In the genomic region with DNA sequence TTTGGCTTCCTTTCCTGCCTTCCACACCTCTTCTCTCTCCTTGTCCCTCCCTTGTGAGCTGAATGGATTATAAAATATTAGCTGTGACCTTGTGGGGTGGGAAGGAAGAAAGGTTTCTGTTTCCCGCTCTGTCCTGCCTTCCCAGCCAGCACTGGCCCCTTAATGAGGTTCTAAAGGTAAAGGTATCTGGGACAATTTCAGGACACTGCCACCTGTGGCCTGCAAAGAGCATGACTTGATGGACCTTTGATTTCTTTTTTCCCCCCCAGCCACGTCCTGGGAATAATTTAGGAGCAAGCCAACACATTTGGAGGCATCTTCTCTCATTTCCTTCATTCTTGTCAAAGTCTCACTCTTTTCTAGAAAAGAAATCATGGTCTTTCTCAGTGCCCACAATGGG, we compare ENCODE assay signal across 21 cellular contexts.
A peak's percentile ranks its signal among the peaks of the same experiment; 100 is the strongest.
DNase-seq lines count a peak whose midpoint lies in the region; ATAC-seq and TF ChIP-seq lines count a peak whose summit lies in the region.
"Had no signal": no experiment of that assay in that cellular context is flagged by ENCODE, and none has a peak within 500 bp of the region (broad histone marks: within the 10 kb centered on the region; RNA-seq: fewer than 3 reads in every experiment).

No MANE protein-coding gene starts in this region.

- no peaks in the 10 kb centered on the region for H3K9me3 ChIP-seq in GM23248 (ENCODE audit: low read depth)
- H3K9me3 ChIP-seq: adrenal gland, ovary, uterus had no signal

- H3F3A ChIP-seq in GM23248 (ENCODE audit: insufficient read depth) = no peaks in the 10 kb centered on the region

- H3K4me3 Mint-ChIP-seq in activated T-cell treated with anti-CD3 and anti-CD28 coated beads, Interleukin-2, amount 50 U/mL, for 72 hours = peak overlapping the region in 1 of 2 donors; percentile 30
- no peak overlapping the region for H3K4me3 Mint-ChIP-seq in activated T-cell treated with anti-CD3 and anti-CD28 coated beads, Interleukin-2, amount 50 U/mL, for 24 hours
- H3K4me3 Mint-ChIP-seq in type B pancreatic cell = no peak overlapping the region
- H3K4me3 Mint-ChIP-seq: activated T-helper 1 cell treated with anti-CD3 and anti-CD28 coated beads, Interleukin-12 subunit alpha, Interleukin-12 subunit beta, Interleukin-2, Interleukin-4 antibody, amounts not matched to agents 30 ng/mL and 10 ng/mL and 1 ng/mL, durations not matched to agents 14 hours and 24 hours and 36 hours; stimulated activated naive CD8-positive, alpha-beta T cell treated with anti-CD3 and anti-CD28 coated beads, Interleukin-15, Interleukin-2, amounts not matched to agents 100 ng/mL and 50 ng/mL, for 24 hours had no signal

- H3K9me3 Mint-ChIP-seq in activated T-cell treated with anti-CD3 and anti-CD28 coated beads, Interleukin-2, amount 50 U/mL, for 72 hours = peaks cover 4 to 6% of the 10 kb centered on the region in 2 donors
- H3K9me3 Mint-ChIP-seq in activated T-cell treated with anti-CD3 and anti-CD28 coated beads, Interleukin-2, amount 50 U/mL, for 24 hours = no peaks in the 10 kb centered on the region
- peaks cover 7% of the 10 kb centered on the region for H3K9me3 Mint-ChIP-seq in type B pancreatic cell
- H3K9me3 Mint-ChIP-seq: activated T-helper 1 cell treated with anti-CD3 and anti-CD28 coated beads, Interleukin-12 subunit alpha, Interleukin-12 subunit beta, Interleukin-2, Interleukin-4 antibody, amounts not matched to agents 30 ng/mL and 10 ng/mL and 1 ng/mL, durations not matched to agents 14 hours and 24 hours and 36 hours; stimulated activated naive CD8-positive, alpha-beta T cell treated with anti-CD3 and anti-CD28 coated beads, Interleukin-15, Interleukin-2, amounts not matched to agents 100 ng/mL and 50 ng/mL, for 24 hours had no signal

- no peaks in the 10 kb centered on the region for H3K36me3 ChIP-seq in GM23248 (ENCODE audit: low read depth)
- H3K36me3 ChIP-seq: adrenal gland, ovary, uterus had no signal

- no peaks in the 10 kb centered on the region for H3K79me2 ChIP-seq in GM23248 (ENCODE audit: insufficient read depth)

- DNase-seq in activated T-cell treated with anti-CD3 and anti-CD28 coated beads, Interleukin-2, amount 50 U/mL, for 72 hours = no peak
- no peak for DNase-seq in activated T-cell treated with anti-CD3 and anti-CD28 coated beads, Interleukin-2, amount 50 U/mL, for 24 hours
- DNase-seq in cardiac fibroblast (ENCODE audit: low read depth in 2 of 2) (no peak), type B pancreatic cell (ENCODE audit: extremely low spot score, unreplicated experiment) (no peak), GM23248 (no peak), ecto neural progenitor cell (ENCODE audit: low spot score) (no peak)
- DNase-seq: ACHN; activated CD4-positive, alpha-beta T cell treated with anti-CD3 and anti-CD28 coated beads for 4 hours; erythroblast; Karpas-422; left cardiac atrium; NCI-H1417 treated with DMSO at 0.1 percent for 48 hours; NCI-H2227 treated with DMSO at 0.1 percent for 48 hours; ovary; SIG-M5; uterus had no signal

- ATAC-seq in activated T-cell treated with anti-CD3 and anti-CD28 coated beads, Interleukin-2, amount 50 U/mL, for 72 hours (replicated peaks in 1 of 2) = no peak
- no peak for ATAC-seq in HG02759 (IDR thresholded peaks at IDR 0.05; ENCODE audit: unreplicated experiment)
- ATAC-seq: left cardiac atrium had no signal

- WGBS in GM23248 (ENCODE audit: low coverage in 1 of 2, low lambda C conversion rate in 2 of 2, missing lambda C conversion rate in 2 of 2), 2 experiments = 95 to 97% methylated on average over 2 of the region's 2 CpGs

- no peaks in the 10 kb centered on the region for H3K27me3 Mint-ChIP-seq in activated T-cell treated with anti-CD3 and anti-CD28 coated beads, Interleukin-2, amount 50 U/mL, for 72 hours (ENCODE audit: low read depth)
- H3K27me3 Mint-ChIP-seq in activated T-cell treated with anti-CD3 and anti-CD28 coated beads, Interleukin-2, amount 50 U/mL, for 24 hours = no peaks in the 10 kb centered on the region
- no peaks in the 10 kb centered on the region for H3K27me3 Mint-ChIP-seq in type B pancreatic cell
- H3K27me3 Mint-ChIP-seq: stimulated activated naive CD8-positive, alpha-beta T cell treated with anti-CD3 and anti-CD28 coated beads, Interleukin-15, Interleukin-2, amounts not matched to agents 100 ng/mL and 50 ng/mL, for 24 hours had no signal

- peaks cover 2 to 10% of the 10 kb centered on the region in 2 donors for H3K36me3 Mint-ChIP-seq in activated T-cell treated with anti-CD3 and anti-CD28 coated beads, Interleukin-2, amount 50 U/mL, for 72 hours (ENCODE audit: insufficient read depth in 2 of 2)
- no peaks in the 10 kb centered on the region for H3K36me3 Mint-ChIP-seq in activated T-cell treated with anti-CD3 and anti-CD28 coated beads, Interleukin-2, amount 50 U/mL, for 24 hours (ENCODE audit: low read depth)
- peaks cover 11% of the 10 kb centered on the region for H3K36me3 Mint-ChIP-seq in type B pancreatic cell

- no peaks in the 10 kb centered on the region for H3K4me1 ChIP-seq in GM23248 (ENCODE audit: insufficient read depth)
- H3K4me1 ChIP-seq: adrenal gland, uterus had no signal

- no peak overlapping the region for H3K9ac ChIP-seq in GM23248

- H4K20me1 ChIP-seq in GM23248 (ENCODE audit: insufficient read depth) = no peaks in the 10 kb centered on the region

- H3K9me2 ChIP-seq in GM23248 (ENCODE audit: insufficient read depth) = no peaks in the 10 kb centered on the region

- H3K4me2 ChIP-seq in GM23248 (ENCODE audit: unreplicated experiment) = no peak overlapping the region

- peaks cover 38% of the 10 kb centered on the region for H3K4me1 Mint-ChIP-seq in activated T-cell treated with anti-CD3 and anti-CD28 coated beads, Interleukin-2, amount 50 U/mL, for 72 hours (ENCODE audit: low read depth)
- peaks cover 17% of the 10 kb centered on the region for H3K4me1 Mint-ChIP-seq in activated T-cell treated with anti-CD3 and anti-CD28 coated beads, Interleukin-2, amount 50 U/mL, for 24 hours (ENCODE audit: low read depth)
- peaks cover 5% of the 10 kb centered on the region for H3K4me1 Mint-ChIP-seq in type B pancreatic cell (ENCODE audit: unreplicated experiment)

- TF ChIP-seq CTCF in cardiac fibroblast (IDR thresholded peaks at IDR 0.05; ENCODE audit: low read depth, low read length) (peak; percentile 12), type B pancreatic cell (conservative IDR thresholded peaks at IDR 0.05) (peak; percentile 13)

- H3K4me3 ChIP-seq in cardiac fibroblast (replicated peaks in 1 of 2; ENCODE audit: low read depth in 2 of 2, low read length in 2 of 2) (no peak overlapping the region), GM23248 (no peak overlapping the region)
- H3K4me3 ChIP-seq: adrenal gland, ovary, uterus had no signal

- H2AFZ ChIP-seq in GM23248 = no peak overlapping the region

- peak overlapping the region; percentile 89 for H3K27ac Mint-ChIP-seq in activated T-cell treated with anti-CD3 and anti-CD28 coated beads, Interleukin-2, amount 50 U/mL, for 72 hours
- H3K27ac Mint-ChIP-seq in activated T-cell treated with anti-CD3 and anti-CD28 coated beads, Interleukin-2, amount 50 U/mL, for 24 hours = no peak overlapping the region
- H3K27ac Mint-ChIP-seq in type B pancreatic cell = no peak overlapping the region
- H3K27ac Mint-ChIP-seq: activated T-helper 1 cell treated with anti-CD3 and anti-CD28 coated beads, Interleukin-12 subunit alpha, Interleukin-12 subunit beta, Interleukin-2, Interleukin-4 antibody, amounts not matched to agents 30 ng/mL and 10 ng/mL and 1 ng/mL, durations not matched to agents 14 hours and 24 hours and 36 hours; stimulated activated naive CD8-positive, alpha-beta T cell treated with anti-CD3 and anti-CD28 coated beads, Interleukin-15, Interleukin-2, amounts not matched to agents 100 ng/mL and 50 ng/mL, for 24 hours had no signal

- no peaks in the 10 kb centered on the region for H3K27me3 ChIP-seq in layer of hippocampus (ENCODE audit: control insufficient read depth, insufficient read depth, low read length)
- no peaks in the 10 kb centered on the region for H3K27me3 ChIP-seq in GM23248 (replicated peaks; ENCODE audit: insufficient read depth)
- H3K27me3 ChIP-seq: adrenal gland, ovary, uterus had no signal

- H3K27ac ChIP-seq in layer of hippocampus (ENCODE audit: low read depth, low read length) (peak overlapping the region; percentile 35), GM23248 (no peak overlapping the region)
- H3K27ac ChIP-seq: adrenal gland, ovary, uterus had no signal

- in situ Hi-C loops in GM23248 (cut with MboI) = no loop called here
